8 cellular contexts compared by ENCODE assay signal in genomic region chr5:38845555-38846378, GRCh38. TPM values are rescaled to one million over a fixed set of nuclear protein-coding genes. Genes with fewer than 3 reads are reported as not detected.
A peak's percentile ranks its signal among the peaks of the same experiment; 100 is the strongest.
DNase-seq lines count a peak whose midpoint lies in the region; ATAC-seq and TF ChIP-seq lines count a peak whose summit lies in the region.

TSS of gene OSMR (plus strand) at chr5:38846012. CDS start at chr5:38869045, 23,033 bp downstream.

- TF ChIP-seq POLR2A in body of pancreas (IDR thresholded peaks at IDR 0.05), result peak; percentile 49 to 75 (median 73)
- peak; percentile 53 for TF ChIP-seq POLR2A in prostate gland (IDR thresholded peaks at IDR 0.05)

- peak; percentile 70 for DNase-seq in D341Med (ENCODE audit: low spot score)
- DNase-seq in MG63, result peak; percentile 98
- peak; percentile 84 to 94 (median 90) for DNase-seq in body of pancreas
- DNase-seq in hypothalamus (lab: John Stamatoyannopoulos, UW), result peak in 48 of 51 donors; percentile 8 to 85 (median 44)
- peak; percentile 93 for DNase-seq in prostate gland (ENCODE audit: low spot score)
- no peak for DNase-seq in SHP77 (lab: John Stamatoyannopoulos, UW)
- DNase-seq in inferior parietal cortex (ENCODE audit: extremely low spot score), result no peak
- DNase-seq in activated effector memory CD4-positive, alpha-beta T cell treated with anti-CD3 and anti-CD28 coated beads, Interleukin-2, amount 50 U/mL, for 16 hours, result no peak

- H3K4me3 ChIP-seq in MG63, result peak within 1 kb of the TSS; percentile 86
- peak within 1 kb of the TSS; percentile 21 to 50 for H3K4me3 ChIP-seq in body of pancreas
- H3K4me3 ChIP-seq in prostate gland, result peak within 1 kb of the TSS; percentile 71 to 75

- H3K9me3 ChIP-seq in MG63 (peaks cover 7% of the 10 kb centered on the region; the same call in 1 of the 2 replicates), body of pancreas (no peaks in the 10 kb centered on the region), prostate gland (no peaks in the 10 kb centered on the region)

- H3K36me3 ChIP-seq in MG63 (peaks cover 19% of the 10 kb centered on the region), body of pancreas (replicated peaks in 1 of 2; ENCODE audit: insufficient read depth in 1 of 2, low read depth in 2 of 2) (no peaks in the 10 kb centered on the region), prostate gland (no peaks in the 10 kb centered on the region)

- ATAC-seq in body of pancreas, result peak; percentile 94

- H3K27ac ChIP-seq in body of pancreas, result peak within 1 kb of the TSS; percentile 68 to 91 (median 82)
- peak within 1 kb of the TSS; percentile 90 to 94 for H3K27ac ChIP-seq in prostate gland

- peaks cover 32% of the 10 kb centered on the region for H3K4me1 ChIP-seq in body of pancreas
- H3K4me1 ChIP-seq in prostate gland (replicated peaks), result no peaks in the 10 kb centered on the region

- H3K27me3 ChIP-seq in MG63, result no peaks in the 10 kb centered on the region
- no peaks in the 10 kb centered on the region for H3K27me3 ChIP-seq in body of pancreas
- H3K27me3 ChIP-seq in prostate gland (replicated peaks; ENCODE audit: insufficient read depth), result no peaks in the 10 kb centered on the region

- 1% methylated on average over 34 to 87 of the region's 88 CpGs for WGBS in body of pancreas, 2 donors
- under 1% methylated on average over 51 of the region's 88 CpGs for WGBS in prostate gland

- intact Hi-C loops in body of pancreas (cut with DNase I) (no loop called here), prostate gland (cut with DNase I) (loop anchor here (5.0 kb wide), 1 partner anchor 232 kb away; no protein-coding TSS in a partner anchor)

- TF ChIP-seq CTCF in body of pancreas (IDR thresholded peaks at IDR 0.05), result no peak
- TF ChIP-seq CTCF in prostate gland (IDR thresholded peaks at IDR 0.05), result peak in 1 of 4 experiments; percentile 10

RNA-seq across cellular contexts. Expression of gene OSMR, which starts in this region (rescaled TPM):
- 10.1 and 23.4 TPM in 2 replicates for total RNA-seq in MG63 (2014; rRNA removed; shearing (Covaris generic); ENCODE audit: low replicate concordance)
- 10 to 100 TPM; 11.7 to 22.4 TPM for total RNA-seq in body of pancreas
- 10 to 100 TPM; 14.3 to 21.6 TPM for total RNA-seq in prostate gland

Comparison
In these comparisons a context has a peak if more than half of its experiments do, and no peak if none do; other contexts are left out.
1. DNase-seq: peak in D341Med (single experiment), MG63 (single experiment), body of pancreas (4 of 4), hypothalamus (48 of 51) and prostate gland (single experiment); none in SHP77 (0 of 2), inferior parietal cortex (single experiment) and activated effector memory CD4-positive, alpha-beta T cell treated with anti-CD3 and anti-CD28 coated beads, Interleukin-2, amount 50 U/mL, for 16 hours (single experiment).
2. H3K4me3 ChIP-seq: peak in every context shown above with its lines; median percentile 86 in MG63; 73 in prostate gland; 36 in body of pancreas.